15 cellular contexts compared by ENCODE assay signal in genomic region chr9:136059851-136060670, GRCh38. TPM values are rescaled to one million over a fixed set of nuclear protein-coding genes. Genes with fewer than 3 reads are reported as not detected.
A peak's percentile ranks its signal among the peaks of the same experiment; 100 is the strongest.
DNase-seq lines count a peak whose midpoint lies in the region; ATAC-seq, FAIRE-seq and TF ChIP-seq lines count a peak whose summit lies in the region.
"Had no signal": no experiment of that assay in that cellular context is flagged by ENCODE, and none has a peak within 500 bp of the region (broad histone marks: within the 10 kb centered on the region; RNA-seq: fewer than 3 reads in every experiment).

No MANE protein-coding gene starts in this region.

- H3K4me1 ChIP-seq in iPS-15b (ENCODE audit: control insufficient read depth, insufficient read depth, low read length) = peaks cover 2% of the 10 kb centered on the region

- H3K9me3 ChIP-seq in iPS-15b (ENCODE audit: control insufficient read depth, insufficient read depth, low read length) = no peaks in the 10 kb centered on the region
- H3K9me3 ChIP-seq: SJSA1, tibial artery had no signal

- peak overlapping the region; percentile 12 for H3K9ac ChIP-seq in iPS-15b (ENCODE audit: low read depth, low read length)

- no peak for FAIRE-seq in GM12891 (lab: Jason Lieb, UNC)

- no peak for TF ChIP-seq POLR2A in GM12891 (IDR thresholded peaks at IDR 0.05; ENCODE audit: low read depth, low read length)

- DNase-seq in 8988T (peak; percentile 9), GM12891 (ENCODE audit: insufficient read length, low spot score) (peak; percentile 6), SKM-1 treated with dmso at 0.1 percent for 144 hours (lab: John Stamatoyannopoulos, UW; ENCODE audit: unreplicated experiment) (peak; percentile 57), COR-L47 (lab: John Stamatoyannopoulos, UW) (no peak), NCI-H526 treated with DMSO at 0.1 percent for 48 hours (lab: John Stamatoyannopoulos, UW) (no peak), GOT3 (lab: John Stamatoyannopoulos, UW) (no peak)
- DNase-seq: activated CD4-positive, alpha-beta T cell treated with anti-CD3 and anti-CD28 coated beads, Interleukin-2, amount 50 U/mL, for 4 hours; activated naive CD8-positive, alpha-beta T cell treated with anti-CD3 and anti-CD28 coated beads, Interleukin-2, amount 10 ng/mL, durations not matched to agents 7 days and 5 days; CD4-positive, CD25-positive, alpha-beta regulatory T cell; kidney glomerular epithelial cell; NCI-H187 treated with DMSO at 0.1 percent for 48 hours had no signal

- H3K4me3 ChIP-seq in iPS-15b (ENCODE audit: low read depth, low read length) = no peak overlapping the region
- H3K4me3 ChIP-seq: SJSA1, tibial artery had no signal

- H3K27me3 ChIP-seq in iPS-15b (ENCODE audit: control insufficient read depth, insufficient read depth, low read length) = no peaks in the 10 kb centered on the region
- H3K27me3 ChIP-seq: SJSA1, tibial artery had no signal

- no peaks in the 10 kb centered on the region for H3K36me3 ChIP-seq in iPS-15b (ENCODE audit: control insufficient read depth, insufficient read depth, low read length)
- H3K36me3 ChIP-seq: SJSA1 had no signal

- ATAC-seq in HG02588 (IDR thresholded peaks at IDR 0.05; ENCODE audit: unreplicated experiment) = no peak

TF ChIP-seq in GM12891, 5 proteins besides CTCF, POLR2A, EP300 and RAD21:
- TF ChIP-seq POLR2AphosphoS5 (IDR thresholded peaks at IDR 0.05; ENCODE audit: low read depth, low read length) = no peak
- TF ChIP-seq TAF1 (IDR thresholded peaks at IDR 0.05; ENCODE audit: low read depth, low read length) = no peak
- TF ChIP-seq PAX5 (IDR thresholded peaks at IDR 0.05; ENCODE audit: insufficient read depth, low read length, severe bottlenecking) = no peak
- no peak for TF ChIP-seq POU2F2 (IDR thresholded peaks at IDR 0.05; ENCODE audit: low read depth, low read length)
- no peak for TF ChIP-seq SPI1 (IDR thresholded peaks at IDR 0.05; ENCODE audit: low read depth, low read length)
TF ChIP-seq in GM12891: peak in this region for 0.

RNA-seq across cellular contexts. Expression of gene NACC2, which starts 35.0 kb away (rescaled TPM):
- 0.39 TPM for polyA plus RNA-seq in GM12891 (2012; ENCODE audit: low read depth, missing spikeins)

RNA-seq across cellular contexts. Expression of gene TMEM250, which starts 58.6 kb away (rescaled TPM):
- 7.7 TPM for polyA plus RNA-seq in GM12891 (2012; ENCODE audit: low read depth, missing spikeins)

Comparison
In these comparisons a context has a peak if more than half of its experiments do, and no peak if none do; other contexts are left out.
1. DNase-seq: peak in 8988T (single experiment), GM12891 (single experiment) and SKM-1 treated with dmso at 0.1 percent for 144 hours (single experiment); none in COR-L47 (single experiment), NCI-H526 treated with DMSO at 0.1 percent for 48 hours (single experiment) and GOT3 (single experiment).